8 cellular contexts compared by ENCODE assay signal in the genomic region with DNA sequence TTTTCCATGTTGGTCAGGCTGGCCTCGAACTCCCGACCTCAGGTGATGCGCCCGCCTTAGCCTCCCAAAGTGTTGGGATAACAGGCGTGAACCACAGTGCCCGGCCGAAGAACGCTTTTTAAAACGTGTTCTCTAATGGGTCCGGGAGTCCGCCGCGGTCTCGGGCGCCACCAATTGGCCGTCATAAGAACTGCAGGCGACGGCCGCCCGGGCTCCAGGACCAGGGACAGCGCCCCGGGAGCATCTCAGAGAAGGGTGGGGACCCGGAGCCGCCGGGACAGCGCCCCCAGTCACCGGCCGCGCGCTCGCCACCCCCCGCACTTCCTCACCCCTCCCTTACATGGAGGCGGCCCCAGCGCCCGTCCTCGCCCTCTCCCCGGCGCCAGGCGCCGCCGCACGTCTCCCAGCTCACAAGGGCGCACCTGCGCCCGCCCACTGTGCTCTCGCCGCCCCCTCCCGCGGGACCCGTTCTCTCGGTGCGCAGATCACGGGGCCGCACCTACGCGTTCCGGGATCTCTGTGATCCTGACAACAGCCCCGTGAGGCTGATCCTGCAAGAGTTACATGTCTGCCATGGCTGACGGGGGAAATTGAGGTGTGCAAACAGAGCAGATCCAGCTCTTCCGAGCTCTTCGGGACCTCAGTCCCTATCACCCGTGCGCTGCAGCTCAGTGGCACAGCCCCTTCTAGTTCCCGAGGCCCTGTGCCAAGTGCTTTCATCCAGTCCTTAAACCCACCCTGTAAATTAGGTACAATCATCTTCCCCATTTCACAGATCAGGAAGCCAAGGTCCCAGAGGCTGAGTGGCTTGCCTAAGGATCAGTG. TPM values are rescaled to one million over a fixed set of nuclear protein-coding genes. Genes with fewer than 3 reads are reported as not detected.
DNase-seq lines count a peak whose midpoint lies in the region; ATAC-seq and TF ChIP-seq lines count a peak whose summit lies in the region.

No MANE protein-coding gene starts in this region.

- POLR2A ChIA-PET in Caco-2 (lab: Charles Lee) = interaction anchor here (0.6 kb wide), 1 partner anchor 646 kb away, joined by 6 read pairs; no protein-coding TSS in a partner anchor
- POLR2A ChIA-PET in naive thymus-derived CD4-positive, alpha-beta T cell (lab: Charles Lee) = interaction anchor here (0.7 kb wide), 1 partner anchor 274 kb away, joined by 3 read pairs; no protein-coding TSS in a partner anchor

- H3K27ac ChIP-seq in HUES6 (ENCODE audit: low read depth, low read length) = no peak overlapping the region
- no peak overlapping the region for H3K27ac ChIP-seq in OCI-LY3 (ENCODE audit: low read length)
- no peak overlapping the region for H3K27ac ChIP-seq in naive thymus-derived CD4-positive, alpha-beta T cell (ENCODE audit: low read depth, low read length)

- no peaks in the 10 kb centered on the region for H3K4me1 Mint-ChIP-seq in Caco-2 (ENCODE audit: low read depth, unreplicated experiment)
- peaks cover 0 to 9% (median 7%) of the 10 kb centered on the region in 7 donors for H3K4me1 Mint-ChIP-seq in naive thymus-derived CD4-positive, alpha-beta T cell

- no peak overlapping the region for H3K27ac Mint-ChIP-seq in Caco-2 (ENCODE audit: unreplicated experiment)
- peak overlapping the region in 1 of 9 donors; percentile 56 for H3K27ac Mint-ChIP-seq in naive thymus-derived CD4-positive, alpha-beta T cell

- peaks cover 3% of the 10 kb centered on the region; the same call in 1 of the 2 replicates for H4K20me1 ChIP-seq in OCI-LY3 (ENCODE audit: insufficient read depth, low read length)

- H3K4me2 ChIP-seq in OCI-LY3 (ENCODE audit: low read length) = peak overlapping the region; percentile 65

- H3K4me3 ChIP-seq in Caco-2 (ENCODE audit: low read depth, low read length) (peak overlapping the region; percentile 42), HUES6 (ENCODE audit: low read depth, low read length) (peak overlapping the region; percentile 65), OCI-LY3 (ENCODE audit: low read length) (peak overlapping the region; percentile 65)
- H3K4me3 ChIP-seq in naive thymus-derived CD4-positive, alpha-beta T cell (ENCODE audit: low read length) = peak overlapping the region; percentile 40

- peak; percentile 73 to 87 for DNase-seq in Caco-2
- peak; percentile 65 for DNase-seq in activated T-cell treated with anti-CD3 and anti-CD28 coated beads for 4 hours
- peak; percentile 73 to 91 (median 81) for DNase-seq in naive thymus-derived CD4-positive, alpha-beta T cell
- peak; percentile 44 to 53 for DNase-seq in stimulated activated CD8-positive, alpha-beta memory T cell treated with anti-CD3 and anti-CD28 coated beads, Interleukin-7, amount 100 ng/mL, for 48 hours (ENCODE audit: extremely low read depth in 1 of 2, low read depth in 1 of 2)

- peak; percentile 94 to 96 for TF ChIP-seq CTCF in Caco-2 (IDR thresholded peaks at IDR 0.05; ENCODE audit: insufficient read depth in 1 of 2, low read depth in 1 of 2, low read length in 1 of 2, severe bottlenecking in 1 of 2, unreplicated experiment in 1 of 2)
- peak; percentile 61 for TF ChIP-seq CTCF in OCI-LY3 (IDR thresholded peaks at IDR 0.05; ENCODE audit: low read depth, low read length)

- peak overlapping the region; percentile 69 for H3K4me3 Mint-ChIP-seq in Caco-2 (ENCODE audit: unreplicated experiment)
- H3K4me3 Mint-ChIP-seq in naive thymus-derived CD4-positive, alpha-beta T cell = peak overlapping the region in 7 of 10 donors; percentile 18 to 66 (median 42)

- no peaks in the 10 kb centered on the region for H3K9me3 Mint-ChIP-seq in Caco-2 (ENCODE audit: unreplicated experiment)
- H3K9me3 Mint-ChIP-seq in naive thymus-derived CD4-positive, alpha-beta T cell = no peaks in the 10 kb centered on the region

- no peaks in the 10 kb centered on the region for H3K36me3 ChIP-seq in Caco-2 (ENCODE audit: control insufficient read depth, insufficient read depth, low read length)
- no peaks in the 10 kb centered on the region for H3K36me3 ChIP-seq in HUES6 (ENCODE audit: control insufficient read depth, insufficient read depth, low read length)
- no peaks in the 10 kb centered on the region for H3K36me3 ChIP-seq in OCI-LY3 (replicated peaks; ENCODE audit: low read depth, low read length)
- H3K36me3 ChIP-seq in naive thymus-derived CD4-positive, alpha-beta T cell (ENCODE audit: control insufficient read depth in 2 of 3, insufficient read depth in 3 of 3, low read length in 3 of 3) = no peaks in the 10 kb centered on the region

- peaks cover 12% of the 10 kb centered on the region for H3K36me3 Mint-ChIP-seq in Caco-2 (ENCODE audit: insufficient read depth, unreplicated experiment)
- H3K36me3 Mint-ChIP-seq in naive thymus-derived CD4-positive, alpha-beta T cell = peaks cover 0 to under 1% (median 0%) of the 10 kb centered on the region in 5 donors

- CTCF ChIA-PET in Caco-2 (lab: Charles Lee) = interaction anchor here (0.9 kb wide), 2 partner anchors 10 to 67 kb away, joined by 3 read pairs; a partner anchor contains a TSS
- CTCF ChIA-PET in naive thymus-derived CD4-positive, alpha-beta T cell (lab: Charles Lee) = no interaction called here

- peaks cover 2% of the 10 kb centered on the region for H3K27me3 Mint-ChIP-seq in Caco-2 (ENCODE audit: insufficient read depth, unreplicated experiment)
- H3K27me3 Mint-ChIP-seq in naive thymus-derived CD4-positive, alpha-beta T cell = peaks cover 14 to 30% (median 16%) of the 10 kb centered on the region in 5 donors

- no TSS peak for BruUV-seq in Caco-2 (replicated peaks; lab: Mats Ljungman, UMichigan)

- intact Hi-C loops in Caco-2 (cut with micrococcal nuclease; ENCODE audit: unreplicated experiment) = loop anchor here (10.0 kb wide), 1 partner anchor 125 kb away; no protein-coding TSS in a partner anchor
- intact Hi-C loops in naive thymus-derived CD4-positive, alpha-beta T cell (cut with micrococcal nuclease) = loop anchor here (1.0 to 10.0 kb wide), 12 partner anchors 8 to 1137 kb away; a partner anchor contains a TSS

- no peaks in the 10 kb centered on the region for H3K27me3 ChIP-seq in Caco-2 (replicated peaks; ENCODE audit: control insufficient read depth, insufficient read depth, low read length)
- H3K27me3 ChIP-seq in HUES6 (ENCODE audit: control insufficient read depth, insufficient read depth, low read length) = peaks cover 23% of the 10 kb centered on the region
- no peaks in the 10 kb centered on the region for H3K27me3 ChIP-seq in OCI-LY3 (ENCODE audit: low read depth, low read length)
- H3K27me3 ChIP-seq in naive thymus-derived CD4-positive, alpha-beta T cell (ENCODE audit: control insufficient read depth in 2 of 2, insufficient read depth in 2 of 2, low read length in 2 of 2) = no peaks in the 10 kb centered on the region

- H3K4me1 ChIP-seq in Caco-2 (no peaks in the 10 kb centered on the region), HUES6 (ENCODE audit: control insufficient read depth, insufficient read depth, low read length) (peaks cover 14% of the 10 kb centered on the region), OCI-LY3 (ENCODE audit: low read length) (peaks cover 5% of the 10 kb centered on the region; the same call in 1 of the 2 replicates)
- H3K4me1 ChIP-seq in naive thymus-derived CD4-positive, alpha-beta T cell (ENCODE audit: control insufficient read depth in 2 of 2, insufficient read depth in 2 of 2, low read length in 2 of 2) = peaks cover 6% of the 10 kb centered on the region in 2 donors

- H3K9me3 ChIP-seq in Caco-2 (no peaks in the 10 kb centered on the region), HUES6 (ENCODE audit: control insufficient read depth, insufficient read depth, low read depth, low read length) (no peaks in the 10 kb centered on the region), OCI-LY3 (ENCODE audit: insufficient read depth, low read length) (no peaks in the 10 kb centered on the region)
- no peaks in the 10 kb centered on the region for H3K9me3 ChIP-seq in naive thymus-derived CD4-positive, alpha-beta T cell (ENCODE audit: control insufficient read depth in 2 of 3, low read length in 3 of 3)

- peak; percentile 85 for ATAC-seq in esophagus mucosa
- peak; percentile 99 for ATAC-seq in naive thymus-derived CD4-positive, alpha-beta T cell
- no peak for ATAC-seq in GM21786 (IDR thresholded peaks at IDR 0.05; ENCODE audit: unreplicated experiment)

- H3K9ac ChIP-seq in HUES6 (ENCODE audit: low read length) (no peak overlapping the region), OCI-LY3 (ENCODE audit: low read length) (no peak overlapping the region)

- H2AFZ ChIP-seq in OCI-LY3 (ENCODE audit: low read depth, low read length) = no peak overlapping the region

- no peaks in the 10 kb centered on the region for H3K79me2 ChIP-seq in OCI-LY3 (ENCODE audit: low read length)

RNA-seq across cellular contexts. Expression of a gene that starts 9.8 kb away (rescaled TPM):
- total RNA-seq in Caco-2 (2022) (7.2 and 9.3 TPM in 2 replicates), esophagus mucosa (3.0 TPM)
- total RNA-seq in naive thymus-derived CD4-positive, alpha-beta T cell = 1 to 10 TPM in 1 of 5 experiments, under 1 TPM in 3, not detected in 1; 0.16 to 1.4 (median 0.42) TPM
- polyA plus RNA-seq in naive thymus-derived CD4-positive, alpha-beta T cell = not detected
